ENCODE assay signal across 1 cellular context in the genomic region with DNA sequence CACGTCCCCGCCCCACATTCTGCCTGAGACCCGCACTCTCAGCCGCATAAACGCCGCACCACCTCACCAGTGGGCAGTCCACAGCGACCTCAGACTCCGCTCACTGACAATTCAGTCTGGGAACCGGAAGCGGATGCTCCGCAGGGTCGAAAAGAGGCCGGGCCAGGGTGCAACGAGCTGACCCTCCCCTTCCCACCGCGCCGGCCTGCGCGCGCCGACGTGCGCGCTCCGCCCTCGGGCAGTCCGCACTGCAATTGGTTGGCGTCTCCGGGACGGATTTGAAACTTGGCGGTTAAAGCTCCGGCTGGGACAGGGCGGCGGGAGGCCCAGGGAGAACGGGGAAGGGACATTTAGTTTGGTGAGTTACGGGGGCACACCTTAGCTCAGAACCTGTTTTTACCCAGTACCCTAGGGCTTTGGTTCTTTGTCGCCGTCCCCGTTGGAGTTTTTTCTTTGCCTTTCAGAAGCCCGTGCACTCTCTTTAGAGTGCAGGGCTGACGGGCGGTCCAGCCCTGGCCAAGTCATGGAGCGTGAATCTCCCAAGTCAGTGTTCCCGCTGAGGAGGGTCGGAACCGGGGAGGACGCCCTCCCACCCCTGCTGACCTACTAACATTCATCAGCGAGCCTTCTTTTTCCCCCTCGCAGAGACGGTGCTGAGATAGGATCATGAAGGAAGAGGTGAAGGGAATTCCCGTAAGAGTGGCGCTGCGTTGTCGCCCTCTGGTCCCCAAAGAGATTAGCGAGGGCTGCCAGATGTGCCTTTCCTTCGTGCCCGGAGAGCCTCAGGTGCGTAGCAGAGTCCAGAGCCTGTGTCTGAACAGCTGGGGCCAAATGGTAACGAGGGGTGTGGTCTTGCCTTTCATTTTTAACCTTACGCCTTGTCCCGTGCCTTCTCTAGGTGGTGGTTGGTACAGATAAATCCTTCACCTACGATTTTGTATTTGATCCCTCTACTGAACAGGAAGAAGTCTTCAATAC.
TF ChIP-seq lines count a peak whose summit lies in the region.

A gene with protein sequence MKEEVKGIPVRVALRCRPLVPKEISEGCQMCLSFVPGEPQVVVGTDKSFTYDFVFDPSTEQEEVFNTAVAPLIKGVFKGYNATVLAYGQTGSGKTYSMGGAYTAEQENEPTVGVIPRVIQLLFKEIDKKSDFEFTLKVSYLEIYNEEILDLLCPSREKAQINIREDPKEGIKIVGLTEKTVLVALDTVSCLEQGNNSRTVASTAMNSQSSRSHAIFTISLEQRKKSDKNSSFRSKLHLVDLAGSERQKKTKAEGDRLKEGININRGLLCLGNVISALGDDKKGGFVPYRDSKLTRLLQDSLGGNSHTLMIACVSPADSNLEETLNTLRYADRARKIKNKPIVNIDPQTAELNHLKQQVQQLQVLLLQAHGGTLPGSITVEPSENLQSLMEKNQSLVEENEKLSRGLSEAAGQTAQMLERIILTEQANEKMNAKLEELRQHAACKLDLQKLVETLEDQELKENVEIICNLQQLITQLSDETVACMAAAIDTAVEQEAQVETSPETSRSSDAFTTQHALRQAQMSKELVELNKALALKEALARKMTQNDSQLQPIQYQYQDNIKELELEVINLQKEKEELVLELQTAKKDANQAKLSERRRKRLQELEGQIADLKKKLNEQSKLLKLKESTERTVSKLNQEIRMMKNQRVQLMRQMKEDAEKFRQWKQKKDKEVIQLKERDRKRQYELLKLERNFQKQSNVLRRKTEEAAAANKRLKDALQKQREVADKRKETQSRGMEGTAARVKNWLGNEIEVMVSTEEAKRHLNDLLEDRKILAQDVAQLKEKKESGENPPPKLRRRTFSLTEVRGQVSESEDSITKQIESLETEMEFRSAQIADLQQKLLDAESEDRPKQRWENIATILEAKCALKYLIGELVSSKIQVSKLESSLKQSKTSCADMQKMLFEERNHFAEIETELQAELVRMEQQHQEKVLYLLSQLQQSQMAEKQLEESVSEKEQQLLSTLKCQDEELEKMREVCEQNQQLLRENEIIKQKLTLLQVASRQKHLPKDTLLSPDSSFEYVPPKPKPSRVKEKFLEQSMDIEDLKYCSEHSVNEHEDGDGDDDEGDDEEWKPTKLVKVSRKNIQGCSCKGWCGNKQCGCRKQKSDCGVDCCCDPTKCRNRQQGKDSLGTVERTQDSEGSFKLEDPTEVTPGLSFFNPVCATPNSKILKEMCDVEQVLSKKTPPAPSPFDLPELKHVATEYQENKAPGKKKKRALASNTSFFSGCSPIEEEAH (plus strand): TSS at position 312 of the 978 bp plus-strand sequence. CDS start 355 bp downstream, at position 667.
A gene with protein sequence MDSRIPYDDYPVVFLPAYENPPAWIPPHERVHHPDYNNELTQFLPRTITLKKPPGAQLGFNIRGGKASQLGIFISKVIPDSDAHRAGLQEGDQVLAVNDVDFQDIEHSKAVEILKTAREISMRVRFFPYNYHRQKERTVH (minus strand): TSS at position 135 of the 978 bp plus-strand sequence. CDS start 586 bp downstream, outside the sequence.

TF ChIP-seq in HepG2, 621 proteins besides CTCF, POLR2A, EP300 and RAD21 (continued from another document and continues in another):
- TF ChIP-seq, protein P1, sequence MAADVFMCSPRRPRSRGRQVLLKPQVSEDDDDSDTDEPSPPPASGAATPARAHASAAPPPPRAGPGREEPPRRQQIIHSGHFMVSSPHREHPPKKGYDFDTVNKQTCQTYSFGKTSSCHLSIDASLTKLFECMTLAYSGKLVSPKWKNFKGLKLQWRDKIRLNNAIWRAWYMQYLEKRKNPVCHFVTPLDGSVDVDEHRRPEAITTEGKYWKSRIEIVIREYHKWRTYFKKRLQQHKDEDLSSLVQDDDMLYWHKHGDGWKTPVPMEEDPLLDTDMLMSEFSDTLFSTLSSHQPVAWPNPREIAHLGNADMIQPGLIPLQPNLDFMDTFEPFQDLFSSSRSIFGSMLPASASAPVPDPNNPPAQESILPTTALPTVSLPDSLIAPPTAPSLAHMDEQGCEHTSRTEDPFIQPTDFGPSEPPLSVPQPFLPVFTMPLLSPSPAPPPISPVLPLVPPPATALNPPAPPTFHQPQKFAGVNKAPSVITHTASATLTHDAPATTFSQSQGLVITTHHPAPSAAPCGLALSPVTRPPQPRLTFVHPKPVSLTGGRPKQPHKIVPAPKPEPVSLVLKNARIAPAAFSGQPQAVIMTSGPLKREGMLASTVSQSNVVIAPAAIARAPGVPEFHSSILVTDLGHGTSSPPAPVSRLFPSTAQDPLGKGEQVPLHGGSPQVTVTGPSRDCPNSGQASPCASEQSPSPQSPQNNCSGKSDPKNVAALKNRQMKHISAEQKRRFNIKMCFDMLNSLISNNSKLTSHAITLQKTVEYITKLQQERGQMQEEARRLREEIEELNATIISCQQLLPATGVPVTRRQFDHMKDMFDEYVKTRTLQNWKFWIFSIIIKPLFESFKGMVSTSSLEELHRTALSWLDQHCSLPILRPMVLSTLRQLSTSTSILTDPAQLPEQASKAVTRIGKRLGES (CRISPR knock-in tag; IDR thresholded peaks at IDR 0.05; ENCODE audit: borderline replicate concordance): no peak
- TF ChIP-seq NR3C1 (CRISPR knock-in tag; IDR thresholded peaks at IDR 0.05) (no peak), KDM5A (IDR thresholded peaks at IDR 0.05; ENCODE audit: borderline replicate concordance, low read length) (peak; percentile 38; the same call in 1 of the 2 replicates), SAP130 (CRISPR knock-in tag; IDR thresholded peaks at IDR 0.05; ENCODE audit: low read depth) (peak; percentile 95), ZFX (CRISPR knock-in tag; IDR thresholded peaks at IDR 0.05; ENCODE audit: low read depth) (peak; percentile 56; the same call in 1 of the 2 replicates), PHB2 (IDR thresholded peaks at IDR 0.05; ENCODE audit: partially characterized antibody) (no peak), KDM6A (CRISPR knock-in tag; IDR thresholded peaks at IDR 0.05; ENCODE audit: low read depth) (no peak), MAZ (IDR thresholded peaks at IDR 0.05; ENCODE audit: borderline replicate concordance, low read depth, low read length) (no peak), MAZ (CRISPR knock-in tag; IDR thresholded peaks at IDR 0.05; ENCODE audit: low read depth) (peak; percentile 29; the same call in 1 of the 2 replicates), ELF3 (CRISPR knock-in tag; IDR thresholded peaks at IDR 0.05) (peak; percentile 30; the same call in 1 of the 2 replicates), ZNF841 (CRISPR knock-in tag; IDR thresholded peaks at IDR 0.05; ENCODE audit: borderline replicate concordance) (no peak), ASH2L (IDR thresholded peaks at IDR 0.05; ENCODE audit: insufficient read length, low read depth, low read length) (no peak), SP2 (CRISPR knock-in tag; IDR thresholded peaks at IDR 0.05) (peak; percentile 38; the same call in 1 of the 2 replicates), ZNF205 (CRISPR knock-in tag; IDR thresholded peaks at IDR 0.05) (no peak), ZNF629 (CRISPR knock-in tag; conservative IDR thresholded peaks at IDR 0.05) (no peak), MYC (CRISPR knock-in tag; IDR thresholded peaks at IDR 0.05; ENCODE audit: borderline replicate concordance) (peak; percentile 38; the same call in 1 of the 2 replicates), HHEX (CRISPR knock-in tag; IDR thresholded peaks at IDR 0.05) (no peak), ZNF264 (CRISPR knock-in tag; IDR thresholded peaks at IDR 0.05) (no peak), ZNF891 (CRISPR knock-in tag; IDR thresholded peaks at IDR 0.05) (no peak), ZNF883 (CRISPR knock-in tag; IDR thresholded peaks at IDR 0.05; ENCODE audit: not compliant biosample characterization) (no peak), ERF (CRISPR knock-in tag; IDR thresholded peaks at IDR 0.05) (no peak), SNAI1 (CRISPR knock-in tag; IDR thresholded peaks at IDR 0.05; ENCODE audit: borderline replicate concordance) (no peak), TCF12 (IDR thresholded peaks at IDR 0.05) (no peak), TCF12 (CRISPR knock-in tag; IDR thresholded peaks at IDR 0.05) (no peak), RXRA (CRISPR knock-in tag; IDR thresholded peaks at IDR 0.05) (no peak), ZNF33A (CRISPR knock-in tag; IDR thresholded peaks at IDR 0.05; ENCODE audit: borderline replicate concordance) (no peak), FOXM1 (CRISPR knock-in tag; IDR thresholded peaks at IDR 0.05) (peak; percentile 72; the same call in 1 of the 2 replicates), THYN1 (CRISPR knock-in tag; IDR thresholded peaks at IDR 0.05; ENCODE audit: borderline replicate concordance, low read depth) (no peak), SIN3A (IDR thresholded peaks at IDR 0.05; ENCODE audit: borderline replicate concordance, low read depth, low read length) (peak; percentile 97; the same call in 1 of the 2 replicates), ZNF451 (CRISPR knock-in tag; IDR thresholded peaks at IDR 0.05) (no peak), ZNF556 (CRISPR knock-in tag; IDR thresholded peaks at IDR 0.05; ENCODE audit: borderline replicate concordance) (no peak), KLF12 (CRISPR knock-in tag; IDR thresholded peaks at IDR 0.05; ENCODE audit: borderline replicate concordance) (no peak), SOX13 (IDR thresholded peaks at IDR 0.05) (no peak), SOX13 (CRISPR knock-in tag; conservative IDR thresholded peaks at IDR 0.05 in 1 of 2, IDR thresholded peaks at IDR 0.05 in 1 of 2) (no peak)
- TF ChIP-seq, protein P2, sequence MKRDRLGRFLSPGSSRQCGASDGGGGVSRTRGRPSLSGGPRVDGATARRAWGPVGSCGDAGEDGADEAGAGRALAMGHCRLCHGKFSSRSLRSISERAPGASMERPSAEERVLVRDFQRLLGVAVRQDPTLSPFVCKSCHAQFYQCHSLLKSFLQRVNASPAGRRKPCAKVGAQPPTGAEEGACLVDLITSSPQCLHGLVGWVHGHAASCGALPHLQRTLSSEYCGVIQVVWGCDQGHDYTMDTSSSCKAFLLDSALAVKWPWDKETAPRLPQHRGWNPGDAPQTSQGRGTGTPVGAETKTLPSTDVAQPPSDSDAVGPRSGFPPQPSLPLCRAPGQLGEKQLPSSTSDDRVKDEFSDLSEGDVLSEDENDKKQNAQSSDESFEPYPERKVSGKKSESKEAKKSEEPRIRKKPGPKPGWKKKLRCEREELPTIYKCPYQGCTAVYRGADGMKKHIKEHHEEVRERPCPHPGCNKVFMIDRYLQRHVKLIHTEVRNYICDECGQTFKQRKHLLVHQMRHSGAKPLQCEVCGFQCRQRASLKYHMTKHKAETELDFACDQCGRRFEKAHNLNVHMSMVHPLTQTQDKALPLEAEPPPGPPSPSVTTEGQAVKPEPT (CRISPR knock-in tag; IDR thresholded peaks at IDR 0.05; ENCODE audit: low read depth): no peak
- TF ChIP-seq, protein P3, sequence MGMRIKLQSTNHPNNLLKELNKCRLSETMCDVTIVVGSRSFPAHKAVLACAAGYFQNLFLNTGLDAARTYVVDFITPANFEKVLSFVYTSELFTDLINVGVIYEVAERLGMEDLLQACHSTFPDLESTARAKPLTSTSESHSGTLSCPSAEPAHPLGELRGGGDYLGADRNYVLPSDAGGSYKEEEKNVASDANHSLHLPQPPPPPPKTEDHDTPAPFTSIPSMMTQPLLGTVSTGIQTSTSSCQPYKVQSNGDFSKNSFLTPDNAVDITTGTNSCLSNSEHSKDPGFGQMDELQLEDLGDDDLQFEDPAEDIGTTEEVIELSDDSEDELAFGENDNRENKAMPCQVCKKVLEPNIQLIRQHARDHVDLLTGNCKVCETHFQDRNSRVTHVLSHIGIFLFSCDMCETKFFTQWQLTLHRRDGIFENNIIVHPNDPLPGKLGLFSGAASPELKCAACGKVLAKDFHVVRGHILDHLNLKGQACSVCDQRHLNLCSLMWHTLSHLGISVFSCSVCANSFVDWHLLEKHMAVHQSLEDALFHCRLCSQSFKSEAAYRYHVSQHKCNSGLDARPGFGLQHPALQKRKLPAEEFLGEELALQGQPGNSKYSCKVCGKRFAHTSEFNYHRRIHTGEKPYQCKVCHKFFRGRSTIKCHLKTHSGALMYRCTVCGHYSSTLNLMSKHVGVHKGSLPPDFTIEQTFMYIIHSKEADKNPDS (CRISPR knock-in tag; IDR thresholded peaks at IDR 0.05): no peak
- TF ChIP-seq, protein P4, sequence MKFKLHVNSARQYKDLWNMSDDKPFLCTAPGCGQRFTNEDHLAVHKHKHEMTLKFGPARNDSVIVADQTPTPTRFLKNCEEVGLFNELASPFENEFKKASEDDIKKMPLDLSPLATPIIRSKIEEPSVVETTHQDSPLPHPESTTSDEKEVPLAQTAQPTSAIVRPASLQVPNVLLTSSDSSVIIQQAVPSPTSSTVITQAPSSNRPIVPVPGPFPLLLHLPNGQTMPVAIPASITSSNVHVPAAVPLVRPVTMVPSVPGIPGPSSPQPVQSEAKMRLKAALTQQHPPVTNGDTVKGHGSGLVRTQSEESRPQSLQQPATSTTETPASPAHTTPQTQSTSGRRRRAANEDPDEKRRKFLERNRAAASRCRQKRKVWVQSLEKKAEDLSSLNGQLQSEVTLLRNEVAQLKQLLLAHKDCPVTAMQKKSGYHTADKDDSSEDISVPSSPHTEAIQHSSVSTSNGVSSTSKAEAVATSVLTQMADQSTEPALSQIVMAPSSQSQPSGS (CRISPR knock-in tag; IDR thresholded peaks at IDR 0.05): no peak; the same call in 1 of the 2 replicates
- TF ChIP-seq, protein P5, sequence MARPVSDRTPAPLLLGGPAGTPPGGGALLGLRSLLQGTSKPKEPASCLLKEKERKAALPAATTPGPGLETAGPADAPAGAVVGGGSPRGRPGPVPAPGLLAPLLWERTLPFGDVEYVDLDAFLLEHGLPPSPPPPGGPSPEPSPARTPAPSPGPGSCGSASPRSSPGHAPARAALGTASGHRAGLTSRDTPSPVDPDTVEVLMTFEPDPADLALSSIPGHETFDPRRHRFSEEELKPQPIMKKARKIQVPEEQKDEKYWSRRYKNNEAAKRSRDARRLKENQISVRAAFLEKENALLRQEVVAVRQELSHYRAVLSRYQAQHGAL (CRISPR knock-in tag; IDR thresholded peaks at IDR 0.05; ENCODE audit: not compliant biosample characterization): no peak
- TF ChIP-seq, protein P6, sequence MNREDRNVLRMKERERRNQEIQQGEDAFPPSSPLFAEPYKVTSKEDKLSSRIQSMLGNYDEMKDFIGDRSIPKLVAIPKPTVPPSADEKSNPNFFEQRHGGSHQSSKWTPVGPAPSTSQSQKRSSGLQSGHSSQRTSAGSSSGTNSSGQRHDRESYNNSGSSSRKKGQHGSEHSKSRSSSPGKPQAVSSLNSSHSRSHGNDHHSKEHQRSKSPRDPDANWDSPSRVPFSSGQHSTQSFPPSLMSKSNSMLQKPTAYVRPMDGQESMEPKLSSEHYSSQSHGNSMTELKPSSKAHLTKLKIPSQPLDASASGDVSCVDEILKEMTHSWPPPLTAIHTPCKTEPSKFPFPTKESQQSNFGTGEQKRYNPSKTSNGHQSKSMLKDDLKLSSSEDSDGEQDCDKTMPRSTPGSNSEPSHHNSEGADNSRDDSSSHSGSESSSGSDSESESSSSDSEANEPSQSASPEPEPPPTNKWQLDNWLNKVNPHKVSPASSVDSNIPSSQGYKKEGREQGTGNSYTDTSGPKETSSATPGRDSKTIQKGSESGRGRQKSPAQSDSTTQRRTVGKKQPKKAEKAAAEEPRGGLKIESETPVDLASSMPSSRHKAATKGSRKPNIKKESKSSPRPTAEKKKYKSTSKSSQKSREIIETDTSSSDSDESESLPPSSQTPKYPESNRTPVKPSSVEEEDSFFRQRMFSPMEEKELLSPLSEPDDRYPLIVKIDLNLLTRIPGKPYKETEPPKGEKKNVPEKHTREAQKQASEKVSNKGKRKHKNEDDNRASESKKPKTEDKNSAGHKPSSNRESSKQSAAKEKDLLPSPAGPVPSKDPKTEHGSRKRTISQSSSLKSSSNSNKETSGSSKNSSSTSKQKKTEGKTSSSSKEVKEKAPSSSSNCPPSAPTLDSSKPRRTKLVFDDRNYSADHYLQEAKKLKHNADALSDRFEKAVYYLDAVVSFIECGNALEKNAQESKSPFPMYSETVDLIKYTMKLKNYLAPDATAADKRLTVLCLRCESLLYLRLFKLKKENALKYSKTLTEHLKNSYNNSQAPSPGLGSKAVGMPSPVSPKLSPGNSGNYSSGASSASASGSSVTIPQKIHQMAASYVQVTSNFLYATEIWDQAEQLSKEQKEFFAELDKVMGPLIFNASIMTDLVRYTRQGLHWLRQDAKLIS (CRISPR knock-in tag; IDR thresholded peaks at IDR 0.05): no peak
